Comparison of ENCODE assay signal across 2 cellular contexts in the genomic region with DNA sequence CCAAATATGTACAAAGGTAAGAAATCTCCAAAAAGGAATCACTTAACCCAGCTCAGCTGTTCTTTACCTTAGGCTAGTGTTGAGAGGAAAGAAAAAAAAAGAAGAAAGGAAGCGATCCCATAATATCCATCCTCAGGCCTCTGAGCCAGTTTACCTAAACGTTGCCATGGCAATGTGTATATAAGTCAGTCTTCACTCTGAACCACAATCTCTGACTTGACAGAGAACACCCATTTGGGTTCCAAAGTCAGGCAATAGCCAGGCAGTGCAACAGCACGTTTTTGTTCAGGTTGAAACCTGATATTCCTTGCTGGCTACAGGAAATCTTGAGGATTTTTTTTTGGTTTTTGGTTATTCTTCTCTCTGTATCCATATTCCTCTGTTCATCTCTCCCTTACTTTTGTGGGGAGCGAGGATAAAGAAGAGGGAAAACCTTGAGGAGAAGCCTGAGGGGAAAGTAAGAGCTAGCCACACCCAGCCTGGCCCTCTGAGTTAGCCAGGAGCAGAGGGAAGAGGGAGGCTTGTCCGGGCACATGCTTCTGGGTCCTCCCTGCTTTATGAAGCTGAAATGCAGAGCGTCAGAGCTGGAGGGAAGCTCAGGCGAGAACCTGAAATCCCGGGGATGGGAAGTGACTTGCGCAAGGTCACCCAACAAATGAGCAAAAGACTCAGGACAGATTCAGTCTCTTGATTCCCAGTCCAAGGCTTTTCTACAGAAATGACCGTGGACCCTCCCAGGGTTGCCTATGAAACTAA.
TF ChIP-seq lines count a peak whose summit lies in the region.

No MANE protein-coding gene starts in this region.

TF ChIP-seq in IMR-90, 13 proteins besides CTCF, POLR2A, EP300 and RAD21 (continued from another document):
- TF ChIP-seq, protein P1, sequence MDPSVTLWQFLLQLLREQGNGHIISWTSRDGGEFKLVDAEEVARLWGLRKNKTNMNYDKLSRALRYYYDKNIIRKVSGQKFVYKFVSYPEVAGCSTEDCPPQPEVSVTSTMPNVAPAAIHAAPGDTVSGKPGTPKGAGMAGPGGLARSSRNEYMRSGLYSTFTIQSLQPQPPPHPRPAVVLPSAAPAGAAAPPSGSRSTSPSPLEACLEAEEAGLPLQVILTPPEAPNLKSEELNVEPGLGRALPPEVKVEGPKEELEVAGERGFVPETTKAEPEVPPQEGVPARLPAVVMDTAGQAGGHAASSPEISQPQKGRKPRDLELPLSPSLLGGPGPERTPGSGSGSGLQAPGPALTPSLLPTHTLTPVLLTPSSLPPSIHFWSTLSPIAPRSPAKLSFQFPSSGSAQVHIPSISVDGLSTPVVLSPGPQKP (IDR thresholded peaks at IDR 0.05; ENCODE audit: borderline replicate concordance, low read depth, low read length): no peak
- no peak for TF ChIP-seq RFX5 (IDR thresholded peaks at IDR 0.05; ENCODE audit: low read depth, low read length)
- no peak for TF ChIP-seq USF2 (IDR thresholded peaks at IDR 0.05; ENCODE audit: low read depth, low read length)
- no peak for TF ChIP-seq BHLHE40 (IDR thresholded peaks at IDR 0.05; ENCODE audit: low read depth, low read length)
- TF ChIP-seq MXI1 (IDR thresholded peaks at IDR 0.05; ENCODE audit: borderline replicate concordance, low read depth, low read length): no peak

TF ChIP-seq in neural cell, 6 proteins besides CTCF, POLR2A, EP300 and RAD21 (continued from another document):
- no peak for TF ChIP-seq REST (IDR thresholded peaks at IDR 0.05; ENCODE audit: borderline replicate concordance)
- peak; percentile 27 for TF ChIP-seq SMC3 (conservative IDR thresholded peaks at IDR 0.05; ENCODE audit: poor library complexity)
TF ChIP-seq in neural cell: peak in this region for 2.
